In genomic region chr19:5889288-5889971, GRCh38 we compare ENCODE assay signal across 19 cellular contexts. TPM values are rescaled to one million over a fixed set of nuclear protein-coding genes. Genes with fewer than 3 reads are reported as not detected.
DNase-seq lines count a peak whose midpoint lies in the region; ATAC-seq and TF ChIP-seq lines count a peak whose summit lies in the region.
"Had no signal": no experiment of that assay in that cellular context is flagged by ENCODE, and none has a peak within 500 bp of the region (broad histone marks: within the 10 kb centered on the region; RNA-seq: fewer than 3 reads in every experiment).

No MANE protein-coding gene starts in this region.

- no peaks in the 10 kb centered on the region for H3K36me3 Mint-ChIP-seq in HFFc6 (ENCODE audit: low read depth)
- no peaks in the 10 kb centered on the region for H3K36me3 Mint-ChIP-seq in activated CD4-positive, alpha-beta T cell treated with anti-CD3 and anti-CD28 coated beads for 36 hours (ENCODE audit: low read depth)
- H3K36me3 Mint-ChIP-seq: activated naive CD8-positive, alpha-beta T cell treated with anti-CD3 and anti-CD28 coated beads, Interleukin-2, amount 10 ng/mL, durations not matched to agents 7 days and 5 days had no signal

- no peak overlapping the region; the same call in 1 of the 2 replicates for H3K27ac Mint-ChIP-seq in HFFc6
- no peak overlapping the region for H3K27ac Mint-ChIP-seq in activated CD4-positive, alpha-beta T cell treated with anti-CD3 and anti-CD28 coated beads for 36 hours
- H3K27ac Mint-ChIP-seq: activated naive CD8-positive, alpha-beta T cell treated with anti-CD3 and anti-CD28 coated beads, Interleukin-2, amount 10 ng/mL, durations not matched to agents 7 days and 5 days; activated T-cell treated with anti-CD3 and anti-CD28 coated beads, Interleukin-2, amount 50 U/mL, for 24 hours had no signal

- no peaks in the 10 kb centered on the region for H3K9me3 Mint-ChIP-seq in HFFc6
- no peaks in the 10 kb centered on the region for H3K9me3 Mint-ChIP-seq in activated CD4-positive, alpha-beta T cell treated with anti-CD3 and anti-CD28 coated beads for 36 hours (ENCODE audit: low read depth)
- H3K9me3 Mint-ChIP-seq: activated naive CD8-positive, alpha-beta T cell treated with anti-CD3 and anti-CD28 coated beads, Interleukin-2, amount 10 ng/mL, durations not matched to agents 7 days and 5 days; activated T-cell treated with anti-CD3 and anti-CD28 coated beads, Interleukin-2, amount 50 U/mL, for 24 hours; CD8-positive, alpha-beta memory T cell had no signal

- peaks cover 19% of the 10 kb centered on the region for H3K27me3 Mint-ChIP-seq in HFFc6 (ENCODE audit: insufficient read depth)
- peaks cover 4% of the 10 kb centered on the region for H3K27me3 Mint-ChIP-seq in activated CD4-positive, alpha-beta T cell treated with anti-CD3 and anti-CD28 coated beads for 36 hours

- H3K4me3 ChIP-seq in AG04450 (ENCODE audit: low read depth, low read length) (no peak overlapping the region), fibroblast of villous mesenchyme (ENCODE audit: low read depth, low read length) (no peak overlapping the region)
- H3K4me3 ChIP-seq: cardiac muscle cell, psoas muscle had no signal

- peaks cover 8% of the 10 kb centered on the region for H3K4me1 Mint-ChIP-seq in HFFc6 (ENCODE audit: low read depth)
- no peaks in the 10 kb centered on the region for H3K4me1 Mint-ChIP-seq in activated CD4-positive, alpha-beta T cell treated with anti-CD3 and anti-CD28 coated beads for 36 hours
- H3K4me1 Mint-ChIP-seq: activated naive CD8-positive, alpha-beta T cell treated with anti-CD3 and anti-CD28 coated beads, Interleukin-2, amount 10 ng/mL, durations not matched to agents 7 days and 5 days had no signal

- DNase-seq in AG04450 (ENCODE audit: low read depth, low spot score) (peak; percentile 46), HFFc6 (peak; percentile 20), fibroblast of villous mesenchyme (ENCODE audit: low read depth) (peak; percentile 72), pons (ENCODE audit: low spot score) (no peak)
- DNase-seq in activated CD4-positive, alpha-beta T cell treated with anti-CD3 and anti-CD28 coated beads for 36 hours, result no peak
- DNase-seq: activated naive CD8-positive, alpha-beta T cell treated with anti-CD3 and anti-CD28 coated beads, Interleukin-2, amount 10 ng/mL, durations not matched to agents 7 days and 5 days; activated T-cell treated with anti-CD3 and anti-CD28 coated beads, Interleukin-2, amount 50 U/mL, for 24 hours; CD8-positive, alpha-beta memory T cell; effector memory CD4-positive, alpha-beta T cell; foreskin melanocyte; GDM1; left ventricle myocardium superior; NCI-H226; psoas muscle; substantia nigra had no signal

- CTCF ChIA-PET in AG04450 (lab: Charles Lee), result interaction anchor here (0.7 to 4.6 kb wide), 3 partner anchors 79 to 86 kb away, joined by 5 to 141 read pairs (median 6); partner anchors contain the start of gene NRTN
- CTCF ChIA-PET in activated CD4-positive, alpha-beta T cell treated with anti-CD3 and anti-CD28 coated beads for 36 hours (lab: Charles Lee), result interaction anchor here (0.5 kb wide), 1 partner anchor 1940 kb away, joined by 3 read pairs; no protein-coding TSS in a partner anchor

- ATAC-seq in HG02678 (IDR thresholded peaks at IDR 0.05; ENCODE audit: unreplicated experiment), result no peak
- ATAC-seq in activated CD4-positive, alpha-beta T cell treated with anti-CD3 and anti-CD28 coated beads for 36 hours, result no peak
- ATAC-seq: left ventricle myocardium superior, psoas muscle had no signal

- H3K9me3 ChIP-seq in AG04450 (ENCODE audit: control insufficient read depth, insufficient read depth, low read length), result peaks cover 4% of the 10 kb centered on the region; the same call in 1 of the 2 replicates
- H3K9me3 ChIP-seq: psoas muscle had no signal

- peak overlapping the region; percentile 57 for H3K27ac ChIP-seq in AG04450 (ENCODE audit: low read depth, low read length)
- H3K27ac ChIP-seq: cardiac muscle cell, KMS-11, psoas muscle had no signal

- TF ChIP-seq CTCF in AG04450 (IDR thresholded peaks at IDR 0.05; ENCODE audit: low read depth, low read length) (no peak), HFFc6 (IDR thresholded peaks at IDR 0.05) (no peak), fibroblast of villous mesenchyme (IDR thresholded peaks at IDR 0.05; ENCODE audit: insufficient read depth, low read depth, low read length) (no peak)

- H3K4me3 Mint-ChIP-seq in HFFc6, result peak overlapping the region; percentile 25
- H3K4me3 Mint-ChIP-seq in activated CD4-positive, alpha-beta T cell treated with anti-CD3 and anti-CD28 coated beads for 36 hours, result no peak overlapping the region
- H3K4me3 Mint-ChIP-seq: activated naive CD8-positive, alpha-beta T cell treated with anti-CD3 and anti-CD28 coated beads, Interleukin-2, amount 10 ng/mL, durations not matched to agents 7 days and 5 days; activated T-cell treated with anti-CD3 and anti-CD28 coated beads, Interleukin-2, amount 50 U/mL, for 24 hours; CD8-positive, alpha-beta memory T cell had no signal

- POLR2A ChIA-PET in AG04450 (lab: Yijun Ruan, JAX), result interaction anchor here (1.3 to 2.1 kb wide), 2 partner anchors 14 to 61 kb away, joined by 8 read pairs; partner anchors contain the start of gene NDUFA11
- POLR2A ChIA-PET in activated CD4-positive, alpha-beta T cell treated with anti-CD3 and anti-CD28 coated beads for 36 hours (lab: Charles Lee), result no interaction called here

- intact Hi-C loops in activated CD4-positive, alpha-beta T cell treated with anti-CD3 and anti-CD28 coated beads for 36 hours (cut with DNase I, micrococcal nuclease), result no loop called here

- no peaks in the 10 kb centered on the region for H3K27me3 ChIP-seq in AG04450 (ENCODE audit: control insufficient read depth, insufficient read depth, low read length)
- H3K27me3 ChIP-seq: cardiac muscle cell had no signal

RNA-seq across cellular contexts. Expression of gene NDUFA11, which starts 14.2 kb away (rescaled TPM):
- polyA plus RNA-seq in AG04450 (2011; rRNA removed), result 168 and 272 TPM in 2 replicates
- polyA minus RNA-seq in AG04450 (2011; rRNA and poly(A)+ RNA removed), result 14.4 and 26.5 TPM in 2 replicates
- 100 to 1,000 TPM; 277 to 334 (median 300) TPM for total RNA-seq in HFFc6 (2021; fragmentation: NEBNext Ultra II Directional; extraction: Animal tissue kit (Norgen Biotek cat#: 25700))
- total RNA-seq in fibroblast of villous mesenchyme, result 257 and 321 TPM in 2 replicates
- total RNA-seq in activated CD4-positive, alpha-beta T cell treated with anti-CD3 and anti-CD28 coated beads for 36 hours, result 100 to 1,000 TPM; 175 to 213 TPM

RNA-seq across cellular contexts. Expression of gene VMAC, which starts 15.2 kb away (rescaled TPM):
- 2.5 and 2.6 TPM in 2 replicates for polyA plus RNA-seq in AG04450 (2011; rRNA removed)
- polyA minus RNA-seq in AG04450 (2011; rRNA and poly(A)+ RNA removed), result 2.1 TPM in 2 replicates
- 1 to 10 TPM; 1.8 to 2.4 (median 1.9) TPM for total RNA-seq in HFFc6 (2021; fragmentation: NEBNext Ultra II Directional; extraction: Animal tissue kit (Norgen Biotek cat#: 25700))
- 5.2 and 6.8 TPM in 2 replicates for total RNA-seq in fibroblast of villous mesenchyme
- 1 to 10 TPM; 2.3 to 2.8 TPM for total RNA-seq in activated CD4-positive, alpha-beta T cell treated with anti-CD3 and anti-CD28 coated beads for 36 hours

RNA-seq across cellular contexts. Expression of gene FUT5, which starts 19.1 kb away (rescaled TPM):
- not detected in 2 replicates for polyA plus RNA-seq in AG04450 (2011; rRNA removed)
- not detected in 2 replicates for polyA minus RNA-seq in AG04450 (2011; rRNA and poly(A)+ RNA removed)
- not detected for total RNA-seq in HFFc6 (2021; fragmentation: NEBNext Ultra II Directional; extraction: Animal tissue kit (Norgen Biotek cat#: 25700))
- total RNA-seq in fibroblast of villous mesenchyme, result not detected in 2 replicates
- under 1 TPM in 1 of 2 experiments, not detected in 1; 0.09 TPM for total RNA-seq in activated CD4-positive, alpha-beta T cell treated with anti-CD3 and anti-CD28 coated beads for 36 hours
- total RNA-seq: A673; CD8-positive, alpha-beta memory T cell; left ventricle myocardium superior; psoas muscle had no signal
- polyA plus RNA-seq: cardiac muscle cell; CD8-positive, alpha-beta memory T cell; psoas muscle had no signal

RNA-seq across cellular contexts. Expression of gene CAPS, which starts 24.6 kb away (rescaled TPM):
- 2.7 and 2.8 TPM in 2 replicates for polyA plus RNA-seq in AG04450 (2011; rRNA removed)
- polyA minus RNA-seq in AG04450 (2011; rRNA and poly(A)+ RNA removed), result 0.83 and 1.2 TPM in 2 replicates
- 1 to 10 TPM; 2.2 to 2.7 (median 2.3) TPM for total RNA-seq in HFFc6 (2021; fragmentation: NEBNext Ultra II Directional; extraction: Animal tissue kit (Norgen Biotek cat#: 25700))
- 1.7 and 3.9 TPM in 2 replicates for total RNA-seq in fibroblast of villous mesenchyme
- total RNA-seq in activated CD4-positive, alpha-beta T cell treated with anti-CD3 and anti-CD28 coated beads for 36 hours, result 1 to 10 TPM; 2.2 to 2.7 TPM

RNA-seq across cellular contexts. Expression of gene FUT3, which starts 38.2 kb away (rescaled TPM):
- polyA plus RNA-seq in AG04450 (2011; rRNA removed), result not detected in 2 replicates
- polyA minus RNA-seq in AG04450 (2011; rRNA and poly(A)+ RNA removed), result not detected in 2 replicates
- not detected for total RNA-seq in HFFc6 (2021; fragmentation: NEBNext Ultra II Directional; extraction: Animal tissue kit (Norgen Biotek cat#: 25700))
- total RNA-seq in fibroblast of villous mesenchyme, result under 0.01 TPM in 1 of 2 replicates, not detected in the other
- not detected for total RNA-seq in activated CD4-positive, alpha-beta T cell treated with anti-CD3 and anti-CD28 coated beads for 36 hours
- total RNA-seq: A673; activated naive CD8-positive, alpha-beta T cell treated with anti-CD3 and anti-CD28 coated beads, Interleukin-2, amount 10 ng/mL, durations not matched to agents 7 days and 5 days; CD8-positive, alpha-beta memory T cell; left ventricle myocardium superior had no signal
- polyA plus RNA-seq: cardiac muscle cell; CD8-positive, alpha-beta memory T cell had no signal

Comparison
In these comparisons a context has a peak if more than half of its experiments do, and no peak if none do; other contexts are left out.
1. DNase-seq: peak in AG04450 (single experiment), HFFc6 (single experiment) and fibroblast of villous mesenchyme (single experiment); none in pons (single experiment) and activated CD4-positive, alpha-beta T cell treated with anti-CD3 and anti-CD28 coated beads for 36 hours (single experiment).